8 cellular contexts compared by ENCODE assay signal in the genomic region with DNA sequence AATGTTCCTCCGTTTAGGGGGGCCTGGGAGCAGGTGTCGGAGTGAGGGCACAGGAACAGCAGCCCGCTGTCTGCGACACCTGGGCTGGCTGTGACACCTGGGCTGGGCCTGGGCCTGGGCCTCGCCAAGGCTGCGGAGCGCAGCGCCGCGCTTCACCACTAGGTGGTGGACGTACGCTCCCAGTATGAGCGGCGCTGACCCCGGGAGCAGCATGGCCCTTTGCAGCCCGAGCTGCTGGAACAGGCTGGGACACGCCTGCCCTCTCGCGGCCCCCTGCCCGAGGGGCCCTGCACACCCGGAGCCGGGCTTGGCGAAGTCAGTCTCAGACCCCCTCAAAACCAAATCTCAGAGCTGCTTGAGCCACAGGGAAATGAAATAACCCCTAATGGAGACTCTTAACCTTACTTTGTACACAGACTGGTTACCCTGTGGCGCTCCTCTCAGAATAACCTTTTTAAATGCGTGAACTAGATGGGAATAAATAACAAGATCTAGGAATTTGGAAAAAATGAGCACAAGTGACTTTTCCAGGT. TPM values are rescaled to one million over a fixed set of nuclear protein-coding genes. Genes with fewer than 3 reads are reported as not detected.
DNase-seq lines count a peak whose midpoint lies in the region; ATAC-seq, FAIRE-seq and TF ChIP-seq lines count a peak whose summit lies in the region.

No MANE protein-coding gene starts in this region.

- no peaks in the 10 kb centered on the region for H3K4me1 ChIP-seq in right cardiac atrium (ENCODE audit: control insufficient read depth, insufficient read depth, low read length)

- TF ChIP-seq POLR2A in GM12891 (IDR thresholded peaks at IDR 0.05; ENCODE audit: low read depth, low read length) = no peak

- peak; percentile 84 for DNase-seq in GM12891 (ENCODE audit: insufficient read length, low spot score)
- peak; percentile 71 for DNase-seq in NCI-H1092 (lab: John Stamatoyannopoulos, UW)
- peak; percentile 20 to 65 (median 47) for DNase-seq in T-helper 2 cell
- DNase-seq in amygdala (lab: John Stamatoyannopoulos, UW) = peak in 55 of 56 donors; percentile 3 to 85 (median 53)
- DNase-seq in right cardiac atrium = peak; percentile 70 to 90 (median 89)
- DNase-seq in retina = peak; percentile 83
- no peak for DNase-seq in DMS114 treated with DMSO at 0.1 percent for 48 hours (lab: John Stamatoyannopoulos, UW; ENCODE audit: unreplicated experiment)

- WGBS in right cardiac atrium = 10% methylated on average over 25 of the region's 25 CpGs

- peak; percentile 96 for FAIRE-seq in GM12891 (lab: Jason Lieb, UNC)

- no peak overlapping the region for H3K4me3 ChIP-seq in right cardiac atrium (ENCODE audit: low read length)

- no peak overlapping the region for H3K27ac ChIP-seq in right cardiac atrium (ENCODE audit: low read length)

- H3K9me3 ChIP-seq in right cardiac atrium (ENCODE audit: control insufficient read depth, low read length) = no peaks in the 10 kb centered on the region

- no peaks in the 10 kb centered on the region for H3K27me3 ChIP-seq in right cardiac atrium (ENCODE audit: control insufficient read depth, insufficient read depth)

- intact Hi-C loops in right cardiac atrium (cut with DNase I) = loop anchor here in 1 of 4 donors (10.0 kb wide), 1 partner anchor 52 kb away; no protein-coding TSS in a partner anchor

- ATAC-seq in HG02610 (IDR thresholded peaks at IDR 0.05; ENCODE audit: unreplicated experiment) = peak; percentile 96
- peak; percentile 98 for ATAC-seq in right cardiac atrium

TF ChIP-seq in GM12891, 5 proteins besides CTCF, POLR2A, EP300 and RAD21:
- no peak for TF ChIP-seq TAF1 (IDR thresholded peaks at IDR 0.05; ENCODE audit: low read depth, low read length)

RNA-seq across cellular contexts. Expression of a gene that starts 38.6 kb away (rescaled TPM):
- polyA plus RNA-seq in GM12891 (2012; ENCODE audit: low read depth, missing spikeins) = 2.2 TPM
- total RNA-seq in right cardiac atrium = under 1 TPM in 3 of 4 donors, not detected in 1; 0.18 to 0.76 (median 0.57) TPM
- polyA plus RNA-seq in right cardiac atrium = 0.52 TPM
